ENCODE assay signal across 9 cellular contexts in genomic region chr20:57397693-57398108, GRCh38.
DNase-seq lines count a peak whose midpoint lies in the region; ATAC-seq lines count a peak whose summit lies in the region.
"Had no signal": no experiment of that assay in that cellular context is flagged by ENCODE, and none has a peak within 500 bp of the region (broad histone marks: within the 10 kb centered on the region; RNA-seq: fewer than 3 reads in every experiment).

No MANE protein-coding gene starts in this region.

- peak overlapping the region; percentile 54 to 85 for H3K27ac ChIP-seq in mucosa of rectum (ENCODE audit: low read depth in 2 of 2, low read length in 2 of 2)

- peaks cover 41 to 64% of the 10 kb centered on the region in 2 donors for H3K36me3 ChIP-seq in mucosa of rectum (ENCODE audit: control insufficient read depth in 2 of 2, insufficient read depth in 2 of 2, low read length in 2 of 2)

- H3K9ac ChIP-seq in mucosa of rectum (ENCODE audit: low read depth in 1 of 2, low read length in 2 of 2), result peak overlapping the region; percentile 1 to 55

- H3K9me3 ChIP-seq in mucosa of rectum (ENCODE audit: control insufficient read depth in 2 of 2, low read length in 2 of 2), result no peaks in the 10 kb centered on the region
- H3K9me3 ChIP-seq: body of pancreas had no signal

- DNase-seq in activated T-helper 1 cell treated with anti-CD3 and anti-CD28 coated beads, Interleukin-2, amount 50 U/mL, for 16 hours (ENCODE audit: low read depth in 1 of 2, low spot score in 1 of 2), result peak; percentile 35 to 49
- DNase-seq in NCI-H1694 (lab: John Stamatoyannopoulos, UW) (no peak), NCI-H1092 (lab: John Stamatoyannopoulos, UW) (no peak), GM19240 (ENCODE audit: insufficient read length, low spot score) (no peak)

- peaks cover 51 to 73% of the 10 kb centered on the region in 2 donors for H3K4me1 ChIP-seq in mucosa of rectum (ENCODE audit: control insufficient read depth in 2 of 2, insufficient read depth in 2 of 2, low read length in 2 of 2)

- ATAC-seq in GM18868 (IDR thresholded peaks at IDR 0.05; ENCODE audit: unreplicated experiment) (peak; percentile 2), HG03521 (IDR thresholded peaks at IDR 0.05; ENCODE audit: unreplicated experiment) (peak; percentile 3), HG03469 (IDR thresholded peaks at IDR 0.05; ENCODE audit: unreplicated experiment) (no peak)
- ATAC-seq: body of pancreas had no signal

- peak overlapping the region in 1 of 2 donors; percentile 51 for H3K4me3 ChIP-seq in mucosa of rectum (ENCODE audit: low read length in 2 of 2)
- H3K4me3 ChIP-seq: body of pancreas had no signal

- H3K27me3 ChIP-seq in mucosa of rectum (ENCODE audit: control insufficient read depth in 2 of 2, insufficient read depth in 2 of 2, low read length in 2 of 2), result no peaks in the 10 kb centered on the region
- H3K27me3 ChIP-seq: body of pancreas had no signal

Comparison
In these comparisons a context has a peak if more than half of its experiments do, and no peak if none do; other contexts are left out.
1. DNase-seq: peak in activated T-helper 1 cell treated with anti-CD3 and anti-CD28 coated beads, Interleukin-2, amount 50 U/mL, for 16 hours (2 of 2); none in NCI-H1694 (single experiment), NCI-H1092 (single experiment) and GM19240 (single experiment).